In the genomic region with DNA sequence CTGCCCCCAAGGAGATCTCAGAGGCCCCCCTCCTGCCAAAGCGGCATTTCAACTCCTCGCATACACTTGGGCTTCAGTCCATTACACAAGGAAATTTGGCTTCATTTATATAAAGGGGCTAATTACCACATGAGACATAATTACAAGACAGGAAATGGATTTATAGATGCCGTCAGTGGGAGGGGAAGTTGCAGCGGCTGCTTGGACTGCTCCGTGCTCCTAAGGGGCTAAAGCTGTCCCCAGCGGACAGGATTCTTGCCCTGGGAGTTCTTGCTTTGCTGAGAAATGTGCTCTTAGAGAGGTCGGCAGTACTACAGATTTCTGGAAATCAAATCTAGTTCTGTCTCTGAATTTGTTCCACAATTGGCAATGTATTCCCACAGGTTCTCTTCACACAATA, we compare ENCODE assay signal across 3 cellular contexts.
TF ChIP-seq lines count a peak whose summit lies in the region.

No MANE protein-coding gene starts in this region.

TF ChIP-seq in GM12891, 5 proteins besides CTCF, POLR2A, EP300 and RAD21 (continued from another document):
- TF ChIP-seq POLR2AphosphoS5 (IDR thresholded peaks at IDR 0.05; ENCODE audit: low read depth, low read length) = no peak

TF ChIP-seq in GM12878, 131 proteins besides CTCF, POLR2A, EP300 and RAD21 (continued from another document and continues in another):
- TF ChIP-seq, protein P1, sequence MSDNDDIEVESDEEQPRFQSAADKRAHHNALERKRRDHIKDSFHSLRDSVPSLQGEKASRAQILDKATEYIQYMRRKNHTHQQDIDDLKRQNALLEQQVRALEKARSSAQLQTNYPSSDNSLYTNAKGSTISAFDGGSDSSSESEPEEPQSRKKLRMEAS (IDR thresholded peaks at IDR 0.05; ENCODE audit: low read depth, low read length) = no peak
- TF ChIP-seq MYB (IDR thresholded peaks at IDR 0.05; ENCODE audit: borderline replicate concordance, low read depth, low read length) (no peak), CBFB (IDR thresholded peaks at IDR 0.05; ENCODE audit: low read depth) (no peak), ZNF24 (IDR thresholded peaks at IDR 0.05) (no peak), SMARCA5 (IDR thresholded peaks at IDR 0.05) (no peak), CHD1 (IDR thresholded peaks at IDR 0.05; ENCODE audit: low read depth, low read length) (no peak), CBX5 (IDR thresholded peaks at IDR 0.05; ENCODE audit: low read depth) (no peak), NRF1 (conservative IDR thresholded peaks at IDR 0.05; ENCODE audit: low read depth, low read length) (no peak), ASH2L (IDR thresholded peaks at IDR 0.05; ENCODE audit: borderline replicate concordance, low read depth) (no peak)
- TF ChIP-seq, protein P2, sequence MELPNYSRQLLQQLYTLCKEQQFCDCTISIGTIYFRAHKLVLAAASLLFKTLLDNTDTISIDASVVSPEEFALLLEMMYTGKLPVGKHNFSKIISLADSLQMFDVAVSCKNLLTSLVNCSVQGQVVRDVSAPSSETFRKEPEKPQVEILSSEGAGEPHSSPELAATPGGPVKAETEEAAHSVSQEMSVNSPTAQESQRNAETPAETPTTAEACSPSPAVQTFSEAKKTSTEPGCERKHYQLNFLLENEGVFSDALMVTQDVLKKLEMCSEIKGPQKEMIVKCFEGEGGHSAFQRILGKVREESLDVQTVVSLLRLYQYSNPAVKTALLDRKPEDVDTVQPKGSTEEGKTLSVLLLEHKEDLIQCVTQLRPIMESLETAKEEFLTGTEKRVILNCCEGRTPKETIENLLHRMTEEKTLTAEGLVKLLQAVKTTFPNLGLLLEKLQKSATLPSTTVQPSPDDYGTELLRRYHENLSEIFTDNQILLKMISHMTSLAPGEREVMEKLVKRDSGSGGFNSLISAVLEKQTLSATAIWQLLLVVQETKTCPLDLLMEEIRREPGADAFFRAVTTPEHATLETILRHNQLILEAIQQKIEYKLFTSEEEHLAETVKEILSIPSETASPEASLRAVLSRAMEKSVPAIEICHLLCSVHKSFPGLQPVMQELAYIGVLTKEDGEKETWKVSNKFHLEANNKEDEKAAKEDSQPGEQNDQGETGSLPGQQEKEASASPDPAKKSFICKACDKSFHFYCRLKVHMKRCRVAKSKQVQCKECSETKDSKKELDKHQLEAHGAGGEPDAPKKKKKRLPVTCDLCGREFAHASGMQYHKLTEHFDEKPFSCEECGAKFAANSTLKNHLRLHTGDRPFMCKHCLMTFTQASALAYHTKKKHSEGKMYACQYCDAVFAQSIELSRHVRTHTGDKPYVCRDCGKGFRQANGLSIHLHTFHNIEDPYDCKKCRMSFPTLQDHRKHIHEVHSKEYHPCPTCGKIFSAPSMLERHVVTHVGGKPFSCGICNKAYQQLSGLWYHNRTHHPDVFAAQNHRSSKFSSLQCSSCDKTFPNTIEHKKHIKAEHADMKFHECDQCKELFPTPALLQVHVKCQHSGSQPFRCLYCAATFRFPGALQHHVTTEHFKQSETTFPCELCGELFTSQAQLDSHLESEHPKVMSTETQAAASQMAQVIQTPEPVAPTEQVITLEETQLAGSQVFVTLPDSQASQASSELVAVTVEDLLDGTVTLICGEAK (IDR thresholded peaks at IDR 0.05; ENCODE audit: borderline replicate concordance) = no peak
- TF ChIP-seq, protein P3, sequence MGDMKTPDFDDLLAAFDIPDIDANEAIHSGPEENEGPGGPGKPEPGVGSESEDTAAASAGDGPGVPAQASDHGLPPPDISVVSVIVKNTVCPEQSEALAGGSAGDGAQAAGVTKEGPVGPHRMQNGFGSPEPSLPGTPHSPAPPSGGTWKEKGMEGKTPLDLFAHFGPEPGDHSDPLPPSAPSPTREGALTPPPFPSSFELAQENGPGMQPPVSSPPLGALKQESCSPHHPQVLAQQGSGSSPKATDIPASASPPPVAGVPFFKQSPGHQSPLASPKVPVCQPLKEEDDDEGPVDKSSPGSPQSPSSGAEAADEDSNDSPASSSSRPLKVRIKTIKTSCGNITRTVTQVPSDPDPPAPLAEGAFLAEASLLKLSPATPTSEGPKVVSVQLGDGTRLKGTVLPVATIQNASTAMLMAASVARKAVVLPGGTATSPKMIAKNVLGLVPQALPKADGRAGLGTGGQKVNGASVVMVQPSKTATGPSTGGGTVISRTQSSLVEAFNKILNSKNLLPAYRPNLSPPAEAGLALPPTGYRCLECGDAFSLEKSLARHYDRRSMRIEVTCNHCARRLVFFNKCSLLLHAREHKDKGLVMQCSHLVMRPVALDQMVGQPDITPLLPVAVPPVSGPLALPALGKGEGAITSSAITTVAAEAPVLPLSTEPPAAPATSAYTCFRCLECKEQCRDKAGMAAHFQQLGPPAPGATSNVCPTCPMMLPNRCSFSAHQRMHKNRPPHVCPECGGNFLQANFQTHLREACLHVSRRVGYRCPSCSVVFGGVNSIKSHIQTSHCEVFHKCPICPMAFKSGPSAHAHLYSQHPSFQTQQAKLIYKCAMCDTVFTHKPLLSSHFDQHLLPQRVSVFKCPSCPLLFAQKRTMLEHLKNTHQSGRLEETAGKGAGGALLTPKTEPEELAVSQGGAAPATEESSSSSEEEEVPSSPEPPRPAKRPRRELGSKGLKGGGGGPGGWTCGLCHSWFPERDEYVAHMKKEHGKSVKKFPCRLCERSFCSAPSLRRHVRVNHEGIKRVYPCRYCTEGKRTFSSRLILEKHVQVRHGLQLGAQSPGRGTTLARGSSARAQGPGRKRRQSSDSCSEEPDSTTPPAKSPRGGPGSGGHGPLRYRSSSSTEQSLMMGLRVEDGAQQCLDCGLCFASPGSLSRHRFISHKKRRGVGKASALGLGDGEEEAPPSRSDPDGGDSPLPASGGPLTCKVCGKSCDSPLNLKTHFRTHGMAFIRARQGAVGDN (IDR thresholded peaks at IDR 0.05) = no peak
- TF ChIP-seq, protein P4, sequence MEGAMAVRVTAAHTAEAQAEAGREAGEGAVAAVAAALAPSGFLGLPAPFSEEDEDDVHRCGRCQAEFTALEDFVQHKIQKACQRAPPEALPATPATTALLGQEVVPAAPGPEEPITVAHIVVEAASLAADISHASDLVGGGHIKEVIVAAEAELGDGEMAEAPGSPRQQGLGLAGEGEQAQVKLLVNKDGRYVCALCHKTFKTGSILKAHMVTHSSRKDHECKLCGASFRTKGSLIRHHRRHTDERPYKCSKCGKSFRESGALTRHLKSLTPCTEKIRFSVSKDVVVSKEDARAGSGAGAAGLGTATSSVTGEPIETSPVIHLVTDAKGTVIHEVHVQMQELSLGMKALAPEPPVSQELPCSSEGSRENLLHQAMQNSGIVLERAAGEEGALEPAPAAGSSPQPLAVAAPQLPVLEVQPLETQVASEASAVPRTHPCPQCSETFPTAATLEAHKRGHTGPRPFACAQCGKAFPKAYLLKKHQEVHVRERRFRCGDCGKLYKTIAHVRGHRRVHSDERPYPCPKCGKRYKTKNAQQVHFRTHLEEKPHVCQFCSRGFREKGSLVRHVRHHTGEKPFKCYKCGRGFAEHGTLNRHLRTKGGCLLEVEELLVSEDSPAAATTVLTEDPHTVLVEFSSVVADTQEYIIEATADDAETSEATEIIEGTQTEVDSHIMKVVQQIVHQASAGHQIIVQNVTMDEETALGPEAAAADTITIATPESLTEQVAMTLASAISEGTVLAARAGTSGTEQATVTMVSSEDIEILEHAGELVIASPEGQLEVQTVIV (IDR thresholded peaks at IDR 0.05; ENCODE audit: borderline replicate concordance, partially characterized antibody) = no peak
- TF ChIP-seq, protein P5, sequence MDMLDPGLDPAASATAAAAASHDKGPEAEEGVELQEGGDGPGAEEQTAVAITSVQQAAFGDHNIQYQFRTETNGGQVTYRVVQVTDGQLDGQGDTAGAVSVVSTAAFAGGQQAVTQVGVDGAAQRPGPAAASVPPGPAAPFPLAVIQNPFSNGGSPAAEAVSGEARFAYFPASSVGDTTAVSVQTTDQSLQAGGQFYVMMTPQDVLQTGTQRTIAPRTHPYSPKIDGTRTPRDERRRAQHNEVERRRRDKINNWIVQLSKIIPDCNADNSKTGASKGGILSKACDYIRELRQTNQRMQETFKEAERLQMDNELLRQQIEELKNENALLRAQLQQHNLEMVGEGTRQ (IDR thresholded peaks at IDR 0.05; ENCODE audit: borderline replicate concordance, low read depth, low read length) = no peak

TF ChIP-seq in SK-N-SH treated with all-trans-retinoic acid at 6 μM for 48 hours, 23 proteins besides CTCF, POLR2A, EP300 and RAD21 (continued from another document):
- TF ChIP-seq, protein P6, sequence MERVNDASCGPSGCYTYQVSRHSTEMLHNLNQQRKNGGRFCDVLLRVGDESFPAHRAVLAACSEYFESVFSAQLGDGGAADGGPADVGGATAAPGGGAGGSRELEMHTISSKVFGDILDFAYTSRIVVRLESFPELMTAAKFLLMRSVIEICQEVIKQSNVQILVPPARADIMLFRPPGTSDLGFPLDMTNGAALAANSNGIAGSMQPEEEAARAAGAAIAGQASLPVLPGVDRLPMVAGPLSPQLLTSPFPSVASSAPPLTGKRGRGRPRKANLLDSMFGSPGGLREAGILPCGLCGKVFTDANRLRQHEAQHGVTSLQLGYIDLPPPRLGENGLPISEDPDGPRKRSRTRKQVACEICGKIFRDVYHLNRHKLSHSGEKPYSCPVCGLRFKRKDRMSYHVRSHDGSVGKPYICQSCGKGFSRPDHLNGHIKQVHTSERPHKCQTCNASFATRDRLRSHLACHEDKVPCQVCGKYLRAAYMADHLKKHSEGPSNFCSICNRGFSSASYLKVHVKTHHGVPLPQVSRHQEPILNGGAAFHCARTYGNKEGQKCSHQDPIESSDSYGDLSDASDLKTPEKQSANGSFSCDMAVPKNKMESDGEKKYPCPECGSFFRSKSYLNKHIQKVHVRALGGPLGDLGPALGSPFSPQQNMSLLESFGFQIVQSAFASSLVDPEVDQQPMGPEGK (CRISPR knock-in tag; IDR thresholded peaks at IDR 0.05; ENCODE audit: borderline replicate concordance) = no peak
- no peak for TF ChIP-seq CSDC2 (CRISPR knock-in tag; IDR thresholded peaks at IDR 0.05)
- TF ChIP-seq ZC3H10 (CRISPR knock-in tag; IDR thresholded peaks at IDR 0.05) = no peak
- no peak for TF ChIP-seq ZNF565 (CRISPR knock-in tag; conservative IDR thresholded peaks at IDR 0.05; ENCODE audit: low read depth)
TF ChIP-seq in SK-N-SH treated with all-trans-retinoic acid at 6 μM for 48 hours: peak in this region for 0.
